Comparison of ENCODE assay signal across 1 cellular context in the genomic region with DNA sequence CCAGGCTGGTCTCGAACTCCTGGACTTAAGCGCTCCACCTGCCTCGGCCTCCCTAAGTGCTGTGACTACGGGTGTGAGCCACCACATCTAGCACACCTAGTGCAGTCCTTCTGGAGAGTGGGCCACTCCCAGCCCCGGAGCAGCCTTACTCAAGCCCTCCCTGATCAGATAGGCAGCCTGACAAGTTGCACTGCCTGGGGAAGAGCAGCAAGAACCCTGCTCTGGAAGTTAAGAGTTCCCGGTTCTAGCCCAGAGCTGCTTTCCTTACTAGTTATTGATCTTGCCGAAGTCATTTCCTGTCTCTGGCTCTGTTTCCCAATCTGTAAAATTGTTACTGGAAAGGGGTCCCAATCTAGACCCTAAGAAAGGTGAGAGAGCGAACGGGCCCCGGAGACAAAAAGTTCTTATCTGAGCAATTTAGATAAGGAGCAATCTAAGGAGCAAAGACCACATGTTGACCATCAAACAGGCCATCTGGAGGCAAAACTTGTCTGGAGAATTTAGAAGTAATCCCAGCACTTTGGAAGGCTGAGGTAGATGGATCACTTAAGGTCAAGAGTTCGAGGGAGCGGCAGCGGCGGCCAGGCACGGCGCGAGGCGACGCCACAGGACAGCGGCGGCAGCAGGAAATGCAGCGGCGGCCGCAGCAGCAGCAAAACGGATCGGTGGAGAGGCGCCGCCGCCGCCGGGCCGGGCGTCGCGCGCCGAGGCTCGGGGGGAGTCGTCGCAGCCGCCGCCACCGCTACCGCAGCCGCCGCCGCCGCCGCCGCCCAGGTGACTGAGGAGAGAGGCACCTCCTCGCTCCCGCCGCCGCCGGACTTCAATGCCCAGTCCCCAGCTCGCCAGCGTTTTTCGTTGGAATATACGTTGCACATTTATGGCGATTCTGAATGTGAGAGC.
TF ChIP-seq lines count a peak whose summit lies in the region.

No MANE protein-coding gene starts in this region.

TF ChIP-seq in A549, 52 proteins besides CTCF, POLR2A, EP300 and RAD21 (continued from another document):
- TF ChIP-seq, protein P1, sequence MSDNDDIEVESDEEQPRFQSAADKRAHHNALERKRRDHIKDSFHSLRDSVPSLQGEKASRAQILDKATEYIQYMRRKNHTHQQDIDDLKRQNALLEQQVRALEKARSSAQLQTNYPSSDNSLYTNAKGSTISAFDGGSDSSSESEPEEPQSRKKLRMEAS (IDR thresholded peaks at IDR 0.05), result peak; percentile 79
- TF ChIP-seq ZSCAN20 (CRISPR knock-in tag; IDR thresholded peaks at IDR 0.05) (no peak), MAFK (IDR thresholded peaks at IDR 0.05; ENCODE audit: partially characterized antibody) (no peak), KDM1A (IDR thresholded peaks at IDR 0.05; ENCODE audit: low read depth) (no peak), TP53 (CRISPR knock-in tag; IDR thresholded peaks at IDR 0.05) (0 out of 2 replicates have a peak, but pooled peaks have one; percentile 63), RCOR1 (IDR thresholded peaks at IDR 0.05; ENCODE audit: low read depth, low read length) (no peak)
